ENCODE assay signal across 8 cellular contexts in genomic region chr6:48944286-48944685, GRCh38.
DNase-seq lines count a peak whose midpoint lies in the region; TF ChIP-seq lines count a peak whose summit lies in the region.
"Not testable (repeated sequence)": the region's sequence is repeated elsewhere in the genome, so short reads cannot be mapped to it uniquely, and the experiment has no call there.

No MANE protein-coding gene starts in this region.

- in situ Hi-C loops in GM23248 (cut with MboI): not testable (repeated sequence)

- not testable (repeated sequence) for H2BK12ac ChIP-seq in trophoblast cell (ENCODE audit: low read length)

- H2BK120ac ChIP-seq in trophoblast cell (ENCODE audit: insufficient read depth, low read length, poor library complexity): not testable (repeated sequence)

- TF ChIP-seq CTCF in NB4 (IDR thresholded peaks at IDR 0.05; ENCODE audit: low read depth, low read length): not testable (repeated sequence)

- 13 to 44% methylated on average over 2 to 4 of the region's 4 CpGs for WGBS in GM23248 (ENCODE audit: low coverage in 1 of 2, low lambda C conversion rate in 2 of 2, missing lambda C conversion rate in 2 of 2), 2 experiments
- no CpG with 5 or more reads among the region's 4 CpGs for WGBS in trophoblast cell (ENCODE audit: extremely low coverage, insufficient coverage, insufficient read length)

- not testable (repeated sequence) for H2AFZ ChIP-seq in GM23248; trophoblast cell (ENCODE audit: insufficient read depth, low read length, poor library complexity)

- H3K4me3 ChIP-seq in GM23248; NB4 (ENCODE audit: low read depth, low read length); adipocyte (ENCODE audit: low read length); trophoblast cell (ENCODE audit: low read depth, low read length): not testable (repeated sequence)

- not testable (repeated sequence) for H3K14ac ChIP-seq in trophoblast cell (ENCODE audit: low read length)

- H4K12ac ChIP-seq in trophoblast cell (ENCODE audit: low read depth, low read length): not testable (repeated sequence)

- not testable (repeated sequence) for H3K4ac ChIP-seq in trophoblast cell (ENCODE audit: low read depth, low read length)

- H4K20me1 ChIP-seq in GM23248 (ENCODE audit: insufficient read depth): not testable (repeated sequence)

- H2AK5ac ChIP-seq in trophoblast cell (ENCODE audit: low read length): not testable (repeated sequence)

- H3K9me3 ChIP-seq in GM23248 (ENCODE audit: low read depth); adipocyte (ENCODE audit: control insufficient read depth, low read length); trophoblast cell (ENCODE audit: insufficient read depth, low read depth, low read length): not testable (repeated sequence)

- H3K9me2 ChIP-seq in GM23248 (ENCODE audit: insufficient read depth): not testable (repeated sequence)

- H3K23ac ChIP-seq in trophoblast cell (ENCODE audit: low read length): not testable (repeated sequence)

- H4K8ac ChIP-seq in trophoblast cell (ENCODE audit: low read depth, low read length): not testable (repeated sequence)

- not testable (repeated sequence) for H3K9ac ChIP-seq in GM23248; adipocyte (ENCODE audit: low read length); trophoblast cell (ENCODE audit: low read length)

- not testable (repeated sequence) for H3K18ac ChIP-seq in trophoblast cell (ENCODE audit: low read length)

- H3K79me2 ChIP-seq in GM23248 (ENCODE audit: insufficient read depth); trophoblast cell (ENCODE audit: control insufficient read depth, insufficient read depth, low read length, poor library complexity): not testable (repeated sequence)

- H3K27me3 ChIP-seq in GM23248 (replicated peaks; ENCODE audit: insufficient read depth); adipocyte (replicated peaks; ENCODE audit: control insufficient read depth, insufficient read depth, low read length); trophoblast cell (ENCODE audit: insufficient read depth, low read length): not testable (repeated sequence)

- H3F3A ChIP-seq in GM23248 (ENCODE audit: insufficient read depth): not testable (repeated sequence)

- H3K79me1 ChIP-seq in trophoblast cell (ENCODE audit: low read length): not testable (repeated sequence)

- not testable (repeated sequence) for H3K4me2 ChIP-seq in GM23248 (ENCODE audit: unreplicated experiment); trophoblast cell (ENCODE audit: low read length)

- peak; percentile 24 for DNase-seq in CD1c-positive myeloid dendritic cell (ENCODE audit: extremely low spot score)
- peak; percentile 2 for DNase-seq in GM23248
- peak; percentile 8 for DNase-seq in NB4 (ENCODE audit: low read depth)
- DNase-seq in NCI-H2081 (lab: John Stamatoyannopoulos, UW): peak; percentile 4 to 46
- DNase-seq in NCI-H69 (lab: John Stamatoyannopoulos, UW): peak; percentile 95
- peak; percentile 43 for DNase-seq in adipocyte (ENCODE audit: low read depth)
- peak; percentile 55 for DNase-seq in inferior parietal cortex (ENCODE audit: extremely low spot score)
- peak; percentile 51 to 96 for DNase-seq in trophoblast cell

- not testable (repeated sequence) for H3K4me1 ChIP-seq in GM23248 (ENCODE audit: insufficient read depth); adipocyte (ENCODE audit: control insufficient read depth, insufficient read depth, low read length); trophoblast cell (ENCODE audit: control insufficient read depth in 1 of 2, insufficient read depth in 2 of 2, low read length in 2 of 2)

- not testable (repeated sequence) for TF ChIP-seq POLR2A in NB4 (IDR thresholded peaks at IDR 0.05; ENCODE audit: extremely low read depth, insufficient read length)

- not testable (repeated sequence) for H4K91ac ChIP-seq in trophoblast cell (ENCODE audit: low read depth, low read length)

- H2BK5ac ChIP-seq in trophoblast cell (ENCODE audit: low read depth, low read length, poor library complexity): not testable (repeated sequence)

- H3K27ac ChIP-seq in GM23248; trophoblast cell (ENCODE audit: low read depth, low read length): not testable (repeated sequence)

- not testable (repeated sequence) for H3K36me3 ChIP-seq in GM23248 (ENCODE audit: low read depth); adipocyte (ENCODE audit: control insufficient read depth, insufficient read depth, low read length, severe bottlenecking); trophoblast cell (ENCODE audit: control insufficient read depth in 1 of 2, insufficient read depth in 2 of 2, low read length in 2 of 2)

Comparison
In these comparisons a context has a peak if more than half of its experiments do, and no peak if none do; other contexts are left out.
1. DNase-seq: peak in every context shown above with its lines; median percentile 95 in NCI-H69; 74 in trophoblast cell; 55 in inferior parietal cortex; 43 in adipocyte; 25 in NCI-H2081; 24 in CD1c-positive myeloid dendritic cell; 8 in NB4; 2 in GM23248.